In genomic region chrX:10025742-10026493, GRCh38 we compare ENCODE assay signal across 1 cellular context.
A peak's percentile ranks its signal among the peaks of the same experiment; 100 is the strongest.
TF ChIP-seq lines count a peak whose summit lies in the region.

No MANE protein-coding gene starts in this region.

TF ChIP-seq in GM12878, 131 proteins besides CTCF, POLR2A, EP300 and RAD21:
- no peak for TF ChIP-seq SIN3A (IDR thresholded peaks at IDR 0.05; ENCODE audit: low read depth, low read length)
- peak; percentile 26 for TF ChIP-seq USF1 (IDR thresholded peaks at IDR 0.05; ENCODE audit: borderline replicate concordance, extremely low read length, insufficient read depth, low read depth, low read length)
- TF ChIP-seq BACH1 (IDR thresholded peaks at IDR 0.05; ENCODE audit: borderline replicate concordance) = no peak
